24 cellular contexts compared by ENCODE assay signal in the genomic region with DNA sequence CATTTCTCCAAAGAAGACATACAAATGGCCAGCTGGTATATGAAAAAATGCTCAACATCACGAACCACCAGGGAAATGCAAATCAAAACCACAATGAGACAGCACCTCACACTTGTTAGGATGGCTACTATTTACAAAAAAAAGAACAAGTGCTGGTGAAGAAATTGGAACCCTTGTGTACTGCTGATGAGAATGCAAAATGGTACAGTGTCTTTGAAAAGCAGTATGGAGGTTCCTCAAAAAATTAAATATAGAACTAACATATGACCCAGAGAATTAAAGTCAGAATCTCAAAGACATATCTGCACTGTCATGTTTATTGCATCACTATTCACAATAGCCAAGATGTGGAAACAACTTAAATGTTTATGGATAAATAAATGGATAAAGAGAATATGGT. TPM values are rescaled to one million over a fixed set of nuclear protein-coding genes. Genes with fewer than 3 reads are reported as not detected.
"Had no signal": no experiment of that assay in that cellular context is flagged by ENCODE, and none has a peak within 500 bp of the region (broad histone marks: within the 10 kb centered on the region; RNA-seq: fewer than 3 reads in every experiment).

No MANE protein-coding gene starts in this region.

- DNase-seq: activated CD4-positive, alpha-beta T cell treated with anti-CD3 and anti-CD28 coated beads, Interleukin-2, amount 10 ng/mL, durations not matched to agents 24 days and 14 days; activated CD8-positive, alpha-beta T cell treated with anti-CD3 and anti-CD28 coated beads for 36 hours; activated naive CD4-positive, alpha-beta T cell treated with anti-CD3 and anti-CD28 coated beads for 36 hours; activated T-cell treated with anti-CD3 and anti-CD28 coated beads, Interleukin-2, amount 50 U/mL, for 4 hours; anterior cingulate cortex; brain microvascular endothelial cell; colonic mucosa; endodermal cell; foreskin fibroblast; mesenchymal stem cell; mucosa of descending colon; naive B cell; stimulated activated naive CD8-positive, alpha-beta T cell treated with anti-CD3 and anti-CD28 coated beads, Interleukin-15, Interleukin-2, amounts not matched to agents 100 U/mL and 50 U/mL, for 24 hours; substantia nigra had no signal

- H3K4me1 ChIP-seq: colonic mucosa, neural progenitor cell, prostate gland, right atrium auricular region, tibial nerve had no signal

- ATAC-seq: activated CD8-positive, alpha-beta T cell treated with anti-CD3 and anti-CD28 coated beads for 36 hours; activated T-cell treated with anti-CD3 and anti-CD28 coated beads, Interleukin-2, amount 50 U/mL, for 4 hours; mucosa of descending colon; stimulated activated naive CD8-positive, alpha-beta T cell treated with anti-CD3 and anti-CD28 coated beads, Interleukin-15, Interleukin-2, amounts not matched to agents 100 U/mL and 50 U/mL, for 24 hours had no signal

- H3K36me3 ChIP-seq: brain microvascular endothelial cell, colonic mucosa, neural progenitor cell, prostate gland, right atrium auricular region, tibial nerve had no signal

- H3K4me3 ChIP-seq: colonic mucosa, hepatocyte, mucosa of descending colon, neural progenitor cell, prostate gland, right atrium auricular region, skin epidermis, tibial nerve had no signal

- H3K27ac ChIP-seq: brain microvascular endothelial cell, colonic mucosa, epithelial cell of prostate, hepatocyte, neural progenitor cell, prostate gland, right atrium auricular region, skin epidermis, tibial nerve had no signal

- FAIRE-seq: urothelium cell line had no signal

- H3K27me3 ChIP-seq: brain microvascular endothelial cell, hepatocyte, neural progenitor cell, tibial nerve had no signal

- H3K9me3 ChIP-seq: colonic mucosa, mucosa of descending colon, prostate gland, tibial nerve had no signal

RNA-seq across cellular contexts. Expression of gene PAGE4, which starts 20.9 kb away (rescaled TPM):
- total RNA-seq: activated CD4-positive, alpha-beta T cell treated with anti-CD3 and anti-CD28 coated beads, Interleukin-2, amount 10 ng/mL, durations not matched to agents 24 days and 14 days; activated CD8-positive, alpha-beta T cell treated with anti-CD3 and anti-CD28 coated beads for 36 hours; activated naive CD4-positive, alpha-beta T cell treated with anti-CD3 and anti-CD28 coated beads for 36 hours; activated T-cell treated with anti-CD3 and anti-CD28 coated beads, Interleukin-2, amount 50 U/mL, for 4 hours; colonic mucosa; endodermal cell; hepatocyte; liver; mucosa of descending colon; osteoblast; right atrium auricular region; tibial nerve had no signal
- polyA plus RNA-seq: liver had no signal
